Comparison of ENCODE assay signal across 7 cellular contexts in the genomic region with DNA sequence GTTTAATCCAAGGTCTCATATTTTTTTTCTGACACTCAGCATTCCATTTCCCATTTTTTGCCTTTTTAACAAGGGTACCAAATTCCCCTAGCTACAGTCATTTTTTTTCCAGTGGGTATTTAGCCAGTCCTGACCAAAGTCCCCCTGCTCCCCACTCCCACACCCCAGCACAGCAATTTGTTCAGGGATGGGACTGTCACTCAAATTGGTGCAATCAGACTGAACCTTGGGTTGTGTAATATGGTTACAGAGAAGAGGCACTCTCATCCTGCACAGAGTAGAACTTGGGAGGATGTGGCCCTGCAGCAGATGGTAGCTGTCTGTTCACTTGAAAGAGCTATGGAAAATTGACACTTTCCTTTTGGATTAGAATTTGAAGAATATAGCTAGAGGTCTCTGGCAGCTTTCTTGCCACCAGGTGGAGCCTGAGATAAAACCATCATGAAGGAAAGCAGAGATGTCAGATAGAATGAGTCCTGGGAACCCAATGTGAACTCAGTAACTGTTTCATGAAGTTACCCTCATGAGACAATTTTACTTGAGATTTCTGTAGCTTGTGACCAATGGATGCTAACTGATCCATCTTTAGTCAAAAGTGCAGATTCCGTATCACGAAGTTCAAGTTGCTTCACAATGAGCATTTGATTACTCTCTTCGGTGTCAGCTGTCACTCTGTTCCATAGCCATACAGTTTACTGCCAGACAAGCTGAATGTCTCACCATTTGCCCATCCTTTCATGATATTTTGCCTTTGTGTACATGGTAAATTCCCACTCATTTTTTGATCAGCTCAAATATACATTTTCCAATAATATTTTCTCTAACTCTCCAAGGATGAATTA.
DNase-seq lines count a peak whose midpoint lies in the region; ATAC-seq and TF ChIP-seq lines count a peak whose summit lies in the region.

No MANE protein-coding gene starts in this region.

- H3K4me1 ChIP-seq in foreskin keratinocyte: no peaks in the 10 kb centered on the region

- no peaks in the 10 kb centered on the region for H3K27me3 Mint-ChIP-seq in type B pancreatic cell
- H3K27me3 Mint-ChIP-seq in activated T-cell treated with anti-CD3 and anti-CD28 coated beads, Interleukin-2, amount 50 U/mL, for 72 hours (ENCODE audit: low read depth): no peaks in the 10 kb centered on the region

- H3K4me1 Mint-ChIP-seq in type B pancreatic cell (ENCODE audit: unreplicated experiment): peaks cover 4% of the 10 kb centered on the region
- H3K4me1 Mint-ChIP-seq in activated T-cell treated with anti-CD3 and anti-CD28 coated beads, Interleukin-2, amount 50 U/mL, for 72 hours (ENCODE audit: low read depth): no peaks in the 10 kb centered on the region

- DNase-seq in HT1080 (ENCODE audit: low read depth) (peak; percentile 52), RKO (ENCODE audit: low spot score) (peak; percentile 61), foreskin keratinocyte (peak; percentile 5 to 37), type B pancreatic cell (ENCODE audit: extremely low spot score, unreplicated experiment) (no peak)
- DNase-seq in activated T-cell treated with anti-CD3 and anti-CD28 coated beads, Interleukin-2, amount 50 U/mL, for 72 hours: no peak

- H3K27ac ChIP-seq in foreskin keratinocyte: no peak overlapping the region

- H3K27ac Mint-ChIP-seq in type B pancreatic cell: no peak overlapping the region
- H3K27ac Mint-ChIP-seq in activated T-cell treated with anti-CD3 and anti-CD28 coated beads, Interleukin-2, amount 50 U/mL, for 72 hours: no peak overlapping the region

- H3K9me3 Mint-ChIP-seq in type B pancreatic cell: no peaks in the 10 kb centered on the region
- peaks cover 2 to 3% of the 10 kb centered on the region in 2 donors for H3K9me3 Mint-ChIP-seq in activated T-cell treated with anti-CD3 and anti-CD28 coated beads, Interleukin-2, amount 50 U/mL, for 72 hours

- ATAC-seq in GM18498 (IDR thresholded peaks at IDR 0.05; ENCODE audit: unreplicated experiment): peak; percentile 70
- peak; percentile 73 for ATAC-seq in foreskin keratinocyte
- ATAC-seq in activated T-cell treated with anti-CD3 and anti-CD28 coated beads, Interleukin-2, amount 50 U/mL, for 72 hours (replicated peaks in 1 of 2): no peak
- ATAC-seq in GM21825 (IDR thresholded peaks at IDR 0.05; ENCODE audit: unreplicated experiment): no peak

- H3K36me3 Mint-ChIP-seq in type B pancreatic cell: no peaks in the 10 kb centered on the region
- H3K36me3 Mint-ChIP-seq in activated T-cell treated with anti-CD3 and anti-CD28 coated beads, Interleukin-2, amount 50 U/mL, for 72 hours (ENCODE audit: insufficient read depth in 2 of 2): no peaks in the 10 kb centered on the region

- TF ChIP-seq CTCF in foreskin keratinocyte (conservative IDR thresholded peaks at IDR 0.05) (peak; percentile 63), type B pancreatic cell (conservative IDR thresholded peaks at IDR 0.05) (peak; percentile 75)

- H3K27me3 ChIP-seq in foreskin keratinocyte: no peaks in the 10 kb centered on the region

- H3K4me3 Mint-ChIP-seq in type B pancreatic cell: no peak overlapping the region
- H3K4me3 Mint-ChIP-seq in activated T-cell treated with anti-CD3 and anti-CD28 coated beads, Interleukin-2, amount 50 U/mL, for 72 hours: no peak overlapping the region

Comparison
In these comparisons a context has a peak if more than half of its experiments do, and no peak if none do; other contexts are left out.
1. ATAC-seq: peak in GM18498 (single experiment) and foreskin keratinocyte (single experiment); none in activated T-cell treated with anti-CD3 and anti-CD28 coated beads, Interleukin-2, amount 50 U/mL, for 72 hours (0 of 2) and GM21825 (single experiment).
2. DNase-seq: peak in HT1080 (single experiment), RKO (single experiment) and foreskin keratinocyte (2 of 2); none in type B pancreatic cell (single experiment) and activated T-cell treated with anti-CD3 and anti-CD28 coated beads, Interleukin-2, amount 50 U/mL, for 72 hours (0 of 2).